ENCODE assay signal across 8 cellular contexts in genomic region chr2:180983468-180984388, GRCh38. TPM values are rescaled to one million over a fixed set of nuclear protein-coding genes. Genes with fewer than 3 reads are reported as not detected.
A peak's percentile ranks its signal among the peaks of the same experiment; 100 is the strongest.
DNase-seq lines count a peak whose midpoint lies in the region; ATAC-seq, FAIRE-seq and TF ChIP-seq lines count a peak whose summit lies in the region.

No MANE protein-coding gene starts in this region.

- H3K36me3 ChIP-seq in thoracic aorta = no peaks in the 10 kb centered on the region

- DNase-seq in SIG-M5 treated with dmso at 0.1 percent for 504 hours (lab: John Stamatoyannopoulos, UW; ENCODE audit: unreplicated experiment) (peak; percentile 68), SIG-M5 (lab: John Stamatoyannopoulos, UW) (no peak), GM20000 (ENCODE audit: low spot score) (peak; percentile 54), NCI-H82 (lab: John Stamatoyannopoulos, UW) (peak; percentile 68), thoracic aorta (ENCODE audit: low spot score) (no peak)

- H3K4me1 ChIP-seq in thoracic aorta (ENCODE audit: control insufficient read depth in 1 of 2, low read depth in 2 of 2) = peaks cover 22 to 57% of the 10 kb centered on the region in 2 donors

- peak overlapping the region; percentile 52 for H3K27ac ChIP-seq in angular gyrus (ENCODE audit: low read depth, low read length)
- H3K27ac ChIP-seq in thoracic aorta = no peak overlapping the region

- peak; percentile 14 for ATAC-seq in HG03521 (IDR thresholded peaks at IDR 0.05; ENCODE audit: unreplicated experiment)
- ATAC-seq in thoracic aorta (ENCODE audit: insufficient number of reproducible peaks, low FRiP score, low read depth) = no peak

- H3K4me3 ChIP-seq in thoracic aorta = peak overlapping the region; percentile 3

- FAIRE-seq in islet of Langerhans (lab: Jason Lieb, UNC) = peak; percentile 89

- no peaks in the 10 kb centered on the region for H3K9me3 ChIP-seq in thoracic aorta

- TF ChIP-seq CTCF in GM20000 (IDR thresholded peaks at IDR 0.05; ENCODE audit: extremely low read depth, missing control alignments) (no peak), thoracic aorta (IDR thresholded peaks at IDR 0.05) (no peak)

- H3K27me3 ChIP-seq in thoracic aorta (replicated peaks; ENCODE audit: insufficient read depth) = no peaks in the 10 kb centered on the region

RNA-seq across cellular contexts. Expression of gene UBE2E3, which starts 3.3 kb away (rescaled TPM):
- total RNA-seq in thoracic aorta = 10 to 100 TPM; 49.7 to 53.8 TPM

Comparison
In these comparisons a context has a peak if more than half of its experiments do, and no peak if none do; other contexts are left out.
1. DNase-seq: peak in SIG-M5 treated with dmso at 0.1 percent for 504 hours (single experiment), GM20000 (single experiment) and NCI-H82 (single experiment); none in SIG-M5 (single experiment) and thoracic aorta (single experiment).